10 cellular contexts compared by ENCODE assay signal in genomic region chr12:51868821-51869489, GRCh38. TPM values are rescaled to one million over a fixed set of nuclear protein-coding genes. Genes with fewer than 3 reads are reported as not detected.
DNase-seq lines count a peak whose midpoint lies in the region; ATAC-seq and TF ChIP-seq lines count a peak whose summit lies in the region.
"Had no signal": no experiment of that assay in that cellular context is flagged by ENCODE, and none has a peak within 500 bp of the region (broad histone marks: within the 10 kb centered on the region; RNA-seq: fewer than 3 reads in every experiment).

No MANE protein-coding gene starts in this region.

- H3K27ac Mint-ChIP-seq in MCF 10A (ENCODE audit: low read depth, unreplicated experiment), result no peak overlapping the region
- H3K27ac Mint-ChIP-seq: activated CD8-positive, alpha-beta T cell treated with anti-CD3 and anti-CD28 coated beads, Interleukin-2, amount 10 ng/mL, durations not matched to agents 7 days and 5 days had no signal

- H3K9me3 ChIP-seq in breast epithelium (no peaks in the 10 kb centered on the region), ectodermal cell (ENCODE audit: control insufficient read depth, low read length) (no peaks in the 10 kb centered on the region), muscle layer of duodenum (ENCODE audit: control insufficient read depth in 1 of 2, low read length in 2 of 2) (no peaks in the 10 kb centered on the region), aorta (ENCODE audit: control insufficient read depth, low read length) (no peaks in the 10 kb centered on the region)

- H3K4me1 ChIP-seq in breast epithelium, result no peaks in the 10 kb centered on the region
- H3K4me1 ChIP-seq in ectodermal cell (ENCODE audit: control insufficient read depth, insufficient read depth, low read length), result peaks cover 57% of the 10 kb centered on the region
- H3K4me1 ChIP-seq in muscle layer of duodenum (ENCODE audit: control insufficient read depth in 1 of 2, insufficient read depth in 2 of 2, low read length in 2 of 2), result peaks cover 0 to 22% of the 10 kb centered on the region in 2 donors
- no peaks in the 10 kb centered on the region for H3K4me1 ChIP-seq in aorta (ENCODE audit: control insufficient read depth in 1 of 2, insufficient read depth in 2 of 2, low read length in 2 of 2)

- no peak for DNase-seq in breast epithelium (ENCODE audit: low spot score in 2 of 2)
- DNase-seq in MCF 10A (ENCODE audit: unreplicated experiment), result no peak
- peak in 1 of 2 donors; percentile 77 for DNase-seq in aorta
- no peak for DNase-seq in occipital lobe (lab: John Stamatoyannopoulos, UW)
- DNase-seq: activated CD8-positive, alpha-beta T cell treated with anti-CD3 and anti-CD28 coated beads, Interleukin-2, amount 10 ng/mL, durations not matched to agents 7 days and 5 days had no signal

- CTCF ChIA-PET in MCF 10A (lab: Yijun Ruan, JAX), result interaction anchor here (0.5 kb wide), 1 partner anchor 1210 kb away, joined by 3 read pairs; no protein-coding TSS in a partner anchor

- ATAC-seq in aorta (ENCODE audit: low FRiP score) (peak; percentile 42), GM18505 (IDR thresholded peaks at IDR 0.05; ENCODE audit: unreplicated experiment) (no peak), HG03095 (IDR thresholded peaks at IDR 0.05; ENCODE audit: unreplicated experiment) (no peak)
- ATAC-seq: activated CD8-positive, alpha-beta T cell treated with anti-CD3 and anti-CD28 coated beads, Interleukin-2, amount 10 ng/mL, durations not matched to agents 7 days and 5 days had no signal

- TF ChIP-seq POLR2A in breast epithelium (IDR thresholded peaks at IDR 0.05) (no peak), GM18505 (IDR thresholded peaks at IDR 0.05; ENCODE audit: borderline replicate concordance, extremely low read depth, insufficient read depth, insufficient read length) (no peak)

- no peaks in the 10 kb centered on the region for H3K27me3 Mint-ChIP-seq in MCF 10A (ENCODE audit: insufficient read depth, unreplicated experiment)

- peak overlapping the region; percentile 60 to 76 for H3K27ac ChIP-seq in breast epithelium
- H3K27ac ChIP-seq in ectodermal cell (ENCODE audit: insufficient read depth, low read depth, low read length, poor library complexity, severe bottlenecking), result no peak overlapping the region
- H3K27ac ChIP-seq in muscle layer of duodenum (ENCODE audit: low read length), result no peak overlapping the region
- no peak overlapping the region for H3K27ac ChIP-seq in aorta (ENCODE audit: low read depth in 1 of 2, low read length in 2 of 2)

- intact Hi-C loops in breast epithelium (cut with DNase I; ENCODE audit: low total_unique reads) (no loop called here), MCF 10A (cut with micrococcal nuclease) (no loop called here), aorta (cut with DNase I) (no loop called here)

- POLR2A ChIA-PET in MCF 10A (lab: Yijun Ruan, JAX), result interaction anchor here (1.1 kb wide), 1 partner anchor 1137 kb away, joined by 4 read pairs; the partner anchor contains the start of gene EIF4B

- H3K36me3 ChIP-seq in breast epithelium, result no peaks in the 10 kb centered on the region
- H3K36me3 ChIP-seq in ectodermal cell (ENCODE audit: control insufficient read depth, insufficient read depth, low read length), result no peaks in the 10 kb centered on the region
- no peaks in the 10 kb centered on the region for H3K36me3 ChIP-seq in muscle layer of duodenum (ENCODE audit: control insufficient read depth in 1 of 2, insufficient read depth in 2 of 2, low read length in 2 of 2)
- H3K36me3 ChIP-seq in aorta (ENCODE audit: control insufficient read depth in 1 of 2, insufficient read depth in 2 of 2, low read length in 1 of 2), result no peaks in the 10 kb centered on the region

- H3K27me3 ChIP-seq in breast epithelium, result no peaks in the 10 kb centered on the region
- H3K27me3 ChIP-seq in ectodermal cell (ENCODE audit: control insufficient read depth, insufficient read depth, low read length, poor library complexity, severe bottlenecking), result peaks cover 37% of the 10 kb centered on the region
- H3K27me3 ChIP-seq in muscle layer of duodenum (ENCODE audit: low read depth, low read length), result peaks cover 20% of the 10 kb centered on the region
- no peaks in the 10 kb centered on the region for H3K27me3 ChIP-seq in aorta (ENCODE audit: control insufficient read depth in 1 of 2, insufficient read depth in 2 of 2, low read length in 1 of 2)

- no peaks in the 10 kb centered on the region for H3K36me3 Mint-ChIP-seq in MCF 10A (ENCODE audit: insufficient read depth, unreplicated experiment)

- H3K4me3 ChIP-seq in breast epithelium (peak overlapping the region; percentile 35 to 70 (median 60)), ectodermal cell (ENCODE audit: insufficient read depth, low read depth, low read length) (peak overlapping the region; percentile 48), muscle layer of duodenum (ENCODE audit: low read depth in 1 of 2, low read length in 2 of 2) (peak overlapping the region; percentile 33 to 60), aorta (ENCODE audit: low read length in 2 of 2) (peak overlapping the region in 1 of 2 donors; percentile 1)
- H3K4me3 ChIP-seq: lung had no signal

- H3K4me1 Mint-ChIP-seq in MCF 10A (ENCODE audit: insufficient read depth, unreplicated experiment), result no peaks in the 10 kb centered on the region

- no TSS peak for BruUV-seq in MCF 10A (replicated peaks; lab: Mats Ljungman, UMichigan)

- H3K4me3 Mint-ChIP-seq in MCF 10A (ENCODE audit: unreplicated experiment), result no peak overlapping the region
- H3K4me3 Mint-ChIP-seq: activated CD8-positive, alpha-beta T cell treated with anti-CD3 and anti-CD28 coated beads, Interleukin-2, amount 10 ng/mL, durations not matched to agents 7 days and 5 days had no signal

- 4% methylated on average over 67 of the region's 67 CpGs for WGBS in ectodermal cell, 2 experiments
- 5% methylated on average over 55 to 67 of the region's 67 CpGs for WGBS in aorta, 2 donors

- H3K9me3 Mint-ChIP-seq in MCF 10A (ENCODE audit: unreplicated experiment), result no peaks in the 10 kb centered on the region

- TF ChIP-seq CTCF in breast epithelium (IDR thresholded peaks at IDR 0.05) (no peak), MCF 10A (IDR thresholded peaks at IDR 0.05; ENCODE audit: unreplicated experiment) (no peak)

RNA-seq across cellular contexts. Expression of gene ANKRD33, which starts 18.9 kb away (rescaled TPM):
- total RNA-seq in breast epithelium (not detected), MCF 10A (2022) (not detected in 2 replicates), aorta (under 1 TPM in 1 of 2 donors, not detected in 1; 0.54 TPM), occipital lobe (not detected)
- polyA plus RNA-seq in ectodermal cell (2013, experiment 1 of 4), result 0.17 TPM
- 0.30 TPM for polyA plus RNA-seq in ectodermal cell (2013, experiment 2 of 4)
- polyA plus RNA-seq in ectodermal cell (2013, experiment 3 of 4), result 0.64 TPM
- 0.36 TPM for polyA plus RNA-seq in ectodermal cell (2013, experiment 4 of 4)
- polyA plus RNA-seq in aorta, result not detected
- total RNA-seq: activated CD8-positive, alpha-beta T cell treated with anti-CD3 and anti-CD28 coated beads, Interleukin-2, amount 10 ng/mL, durations not matched to agents 7 days and 5 days had no signal

RNA-seq across cellular contexts. Expression of gene FIGNL2, which starts 20.4 kb away (rescaled TPM):
- total RNA-seq in breast epithelium, result 1 to 10 TPM in 1 of 3 donors, under 1 TPM in 2; 0.16 to 1.3 (median 0.29) TPM
- not detected in 2 replicates for total RNA-seq in MCF 10A (2022)
- polyA plus RNA-seq in ectodermal cell (2013, experiment 1 of 4), result 46.8 TPM
- 50.3 TPM for polyA plus RNA-seq in ectodermal cell (2013, experiment 2 of 4)
- polyA plus RNA-seq in ectodermal cell (2013, experiment 3 of 4), result 41.4 TPM
- polyA plus RNA-seq in ectodermal cell (2013, experiment 4 of 4), result 43.2 TPM
- total RNA-seq in aorta, result 1 to 10 TPM; 1.0 to 2.1 TPM
- under 1 TPM in 1 of 2 donors, not detected in 1; 0.08 TPM for polyA plus RNA-seq in aorta
- 0.47 TPM for total RNA-seq in occipital lobe

RNA-seq across cellular contexts. Expression of gene ACVRL1, which starts 38.3 kb away (rescaled TPM):
- total RNA-seq in breast epithelium (100 to 1,000 TPM in 2 of 3 donors, 10 to 100 TPM in 1; 24.7 to 274 (median 109) TPM), MCF 10A (2022) (not detected in 2 replicates), aorta (10 to 100 TPM; 53.6 to 96.9 TPM), occipital lobe (11.5 TPM)
- polyA plus RNA-seq in ectodermal cell (2013, experiment 1 of 4), result 0.87 TPM
- 0.28 TPM for polyA plus RNA-seq in ectodermal cell (2013, experiment 2 of 4)
- 0.59 TPM for polyA plus RNA-seq in ectodermal cell (2013, experiment 3 of 4)
- 0.61 TPM for polyA plus RNA-seq in ectodermal cell (2013, experiment 4 of 4)
- polyA plus RNA-seq in aorta, result 10 to 100 TPM in 1 of 2 donors, 1 to 10 TPM in 1; 3.4 to 13.5 TPM
- total RNA-seq: activated CD8-positive, alpha-beta T cell treated with anti-CD3 and anti-CD28 coated beads, Interleukin-2, amount 10 ng/mL, durations not matched to agents 7 days and 5 days had no signal

Comparison
In these comparisons a context has a peak if more than half of its experiments do, and no peak if none do; other contexts are left out.
1. RNA of gene ACVRL1, which starts 38.3 kb away (total RNA-seq): 24.7 to 274 TPM in breast epithelium, 53.6 to 96.9 TPM in aorta and 11.5 TPM in occipital lobe (single experiment); not detected in MCF 10A; every median in the first group is over 10 times any median in the second.
2. H3K27ac ChIP-seq: peak in breast epithelium (2 of 2); none in ectodermal cell (single experiment), muscle layer of duodenum (single experiment) and aorta (0 of 2).